28 cellular contexts compared by ENCODE assay signal in the genomic region with DNA sequence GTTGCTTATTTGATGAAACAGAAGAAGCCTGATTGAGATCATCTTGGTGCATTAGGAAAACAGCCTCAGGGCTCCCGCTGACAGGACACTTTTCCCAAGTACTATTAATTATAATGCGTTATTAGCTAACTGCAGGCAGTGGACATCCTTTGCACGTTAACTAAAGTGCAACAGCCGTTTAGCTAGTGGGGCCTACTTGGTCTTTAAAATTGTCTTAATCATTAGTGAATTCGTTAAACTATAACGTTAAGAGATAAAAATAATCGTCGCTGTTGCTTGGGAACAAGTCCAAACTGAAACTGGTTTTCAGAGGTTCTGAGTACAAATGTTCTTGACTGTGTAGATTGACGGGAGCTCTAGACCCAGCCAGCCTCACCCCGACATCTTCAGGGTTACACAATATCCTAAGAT. TPM values are rescaled to one million over a fixed set of nuclear protein-coding genes. Genes with fewer than 3 reads are reported as not detected.
A peak's percentile ranks its signal among the peaks of the same experiment; 100 is the strongest.
DNase-seq lines count a peak whose midpoint lies in the region; ATAC-seq, FAIRE-seq and TF ChIP-seq lines count a peak whose summit lies in the region.
"Had no signal": no experiment of that assay in that cellular context is flagged by ENCODE, and none has a peak within 500 bp of the region (broad histone marks: within the 10 kb centered on the region; RNA-seq: fewer than 3 reads in every experiment).

No MANE protein-coding gene starts in this region.

- H3K4me2 ChIP-seq in mesenchymal stem cell (ENCODE audit: low read length, poor library complexity, severe bottlenecking) = peak overlapping the region; percentile 59
- H3K4me2 ChIP-seq: GM23338, hepatocyte had no signal

- no peak overlapping the region for H2BK120ac ChIP-seq in mesenchymal stem cell (ENCODE audit: low read depth, low read length)

- H3K4me3 ChIP-seq in endocrine pancreas (ENCODE audit: control insufficient read depth, insufficient read depth, low read length) (peak overlapping the region; percentile 77), mesenchymal stem cell (ENCODE audit: insufficient read depth in 1 of 2, low read depth in 1 of 2, low read length in 2 of 2) (no peak overlapping the region)
- H3K4me3 ChIP-seq: breast epithelium, colonic mucosa, GM23338, hepatocyte, spleen, testis, uterus had no signal

- H2BK15ac ChIP-seq in mesenchymal stem cell (ENCODE audit: low read depth, poor library complexity, severe bottlenecking) = no peak overlapping the region

- no peaks in the 10 kb centered on the region for H3K79me1 ChIP-seq in mesenchymal stem cell (replicated peaks; ENCODE audit: low read length, poor library complexity, severe bottlenecking)

- H2BK5ac ChIP-seq in mesenchymal stem cell (ENCODE audit: low read depth, low read length, poor library complexity, severe bottlenecking) = peak overlapping the region; percentile 22

- 92% methylated on average over 9 of the region's 10 CpGs for WGBS in mesenchymal stem cell

- H3K4me1 ChIP-seq in endocrine pancreas (ENCODE audit: control insufficient read depth, insufficient read depth, low read length) = peaks cover 22% of the 10 kb centered on the region
- no peaks in the 10 kb centered on the region for H3K4me1 ChIP-seq in mesenchymal stem cell (ENCODE audit: control insufficient read depth, insufficient read depth, low read depth, low read length)
- H3K4me1 ChIP-seq: breast epithelium, colonic mucosa, spleen, testis, uterus had no signal

- H3K9ac ChIP-seq in endocrine pancreas (ENCODE audit: control insufficient read depth, insufficient read depth, low read length) (no peak overlapping the region), mesenchymal stem cell (ENCODE audit: low read length) (no peak overlapping the region)

- H3K14ac ChIP-seq in mesenchymal stem cell (ENCODE audit: low read length in 2 of 2) = no peak overlapping the region

- H3K4ac ChIP-seq in mesenchymal stem cell (ENCODE audit: low read depth in 1 of 2, low read length in 2 of 2) = no peak overlapping the region

- FAIRE-seq in D721Med (lab: Jason Lieb, UNC) = no peak
- FAIRE-seq: endometrium, GM12892 had no signal

- no peak overlapping the region for H4K8ac ChIP-seq in mesenchymal stem cell (ENCODE audit: low read length)

- no peak overlapping the region for H2AFZ ChIP-seq in mesenchymal stem cell (ENCODE audit: low read depth, low read length)
- H2AFZ ChIP-seq: GM23338, hepatocyte had no signal

- H4K91ac ChIP-seq in mesenchymal stem cell (ENCODE audit: low read length) = no peak overlapping the region

- ATAC-seq in HG03095 (IDR thresholded peaks at IDR 0.05; ENCODE audit: unreplicated experiment) (peak; percentile 47), sciatic nerve (no peak)
- ATAC-seq: activated CD4-positive, CD25-positive, alpha-beta regulatory T cell treated with anti-CD3 and anti-CD28 coated beads, Interleukin-2, amount 50 U/mL, for 24 hours; activated T-cell treated with anti-CD3 and anti-CD28 coated beads, Interleukin-2, amount 50 U/mL, for 4 hours; GM23338 had no signal

- H3K23ac ChIP-seq in mesenchymal stem cell (ENCODE audit: low read length in 2 of 2) = no peak overlapping the region

- no peak for TF ChIP-seq CTCF in D721Med (IDR thresholded peaks at IDR 0.05; ENCODE audit: insufficient read depth, missing control alignments)

- no peaks in the 10 kb centered on the region for H3K27me3 ChIP-seq in endocrine pancreas (ENCODE audit: control insufficient read depth, insufficient read depth, low read length)
- no peaks in the 10 kb centered on the region for H3K27me3 ChIP-seq in mesenchymal stem cell (ENCODE audit: control insufficient read depth in 1 of 2, insufficient read depth in 1 of 2, low read length in 2 of 2)
- H3K27me3 ChIP-seq: breast epithelium, colonic mucosa, hepatocyte, testis, uterus had no signal

- H3K27ac ChIP-seq in mesenchymal stem cell (ENCODE audit: low read length, poor library complexity, severe bottlenecking) = peak overlapping the region; percentile 95
- H3K27ac ChIP-seq: breast epithelium, colonic mucosa, spleen, testis, uterus had no signal

- DNase-seq in EH (ENCODE audit: low read depth) (peak; percentile 58), mesenchymal stem cell (no peak), D721Med (ENCODE audit: insufficient read length, low spot score) (no peak), globus pallidus (ENCODE audit: low spot score) (no peak), sciatic nerve (ENCODE audit: low spot score) (no peak)
- DNase-seq: activated naive CD4-positive, alpha-beta T cell; activated T-cell treated with anti-CD3 and anti-CD28 coated beads, Interleukin-2, amount 50 U/mL, for 4 hours; CD4-positive, alpha-beta memory T cell; colonic mucosa; DMS53; NCI-H146; NCI-H2171; NCI-H526 treated with DMSO at 0.1 percent for 48 hours; spleen; stimulated activated CD4-positive, alpha-beta T cell treated with anti-CD3 and anti-CD28 coated beads, Interleukin-4, amount 100 ng/mL, for 1 hour; stimulated activated naive CD4-positive, alpha-beta T cell; testis; uterus had no signal

- no peaks in the 10 kb centered on the region for H3K9me3 ChIP-seq in endocrine pancreas (ENCODE audit: control insufficient read depth, low read length)
- no peaks in the 10 kb centered on the region for H3K9me3 ChIP-seq in mesenchymal stem cell (ENCODE audit: control insufficient read depth, low read length)
- H3K9me3 ChIP-seq: breast epithelium, colonic mucosa, spleen, testis, uterus had no signal

- peak overlapping the region; percentile 95 for H2AK5ac ChIP-seq in mesenchymal stem cell (ENCODE audit: low read length, severe bottlenecking)

- intact Hi-C loops in sciatic nerve (cut with DNase I) = no loop called here

- H3K36me3 ChIP-seq in endocrine pancreas (ENCODE audit: control insufficient read depth, insufficient read depth, low read length) (no peaks in the 10 kb centered on the region), mesenchymal stem cell (ENCODE audit: control insufficient read depth in 1 of 2, insufficient read depth in 2 of 2, low read depth in 1 of 2, low read length in 2 of 2) (no peaks in the 10 kb centered on the region)
- H3K36me3 ChIP-seq: breast epithelium, colonic mucosa, spleen, uterus had no signal

- H2BK12ac ChIP-seq in mesenchymal stem cell (ENCODE audit: low read length in 2 of 2) = no peak overlapping the region

- H3K18ac ChIP-seq in mesenchymal stem cell (ENCODE audit: low read depth in 1 of 2, low read length in 2 of 2) = no peak overlapping the region

RNA-seq across cellular contexts. Expression of a gene that starts 48.2 kb away (rescaled TPM):
- polyA plus RNA-seq in mesenchymal stem cell (2013, experiment 1 of 2) = not detected
- not detected for polyA plus RNA-seq in mesenchymal stem cell (2013, experiment 2 of 2)
- total RNA-seq in sciatic nerve = not detected
- total RNA-seq: breast epithelium; CD4-positive, alpha-beta memory T cell; GM23338; mammary epithelial cell; pulmonary artery endothelial cell; spleen; testis; uterus had no signal
- polyA plus RNA-seq: CD4-positive, alpha-beta memory T cell; GM23338; mammary epithelial cell; spleen had no signal
